In genomic region chr22:17999851-18000250, GRCh38 we compare ENCODE assay signal across 9 cellular contexts. TPM values are rescaled to one million over a fixed set of nuclear protein-coding genes. Genes with fewer than 3 reads are reported as not detected.
DNase-seq lines count a peak whose midpoint lies in the region; ATAC-seq, FAIRE-seq and TF ChIP-seq lines count a peak whose summit lies in the region.
"Had no signal": no experiment of that assay in that cellular context is flagged by ENCODE, and none has a peak within 500 bp of the region (broad histone marks: within the 10 kb centered on the region; RNA-seq: fewer than 3 reads in every experiment).

No MANE protein-coding gene starts in this region.

- ATAC-seq in GM19035 (IDR thresholded peaks at IDR 0.05; ENCODE audit: unreplicated experiment) (no peak), GM21619 (IDR thresholded peaks at IDR 0.05; ENCODE audit: unreplicated experiment) (no peak)

- no peaks in the 10 kb centered on the region for H3K9me3 ChIP-seq in SJCRH30 (replicated peaks)

- TF ChIP-seq POLR2A in H54 (IDR thresholded peaks at IDR 0.05; ENCODE audit: low read depth, low read length): no peak

- H3K36me3 ChIP-seq in SJCRH30: no peaks in the 10 kb centered on the region

- no peak for FAIRE-seq in H54 (lab: Jason Lieb, UNC)

- DNase-seq in NCI-H146 (lab: John Stamatoyannopoulos, UW) (peak; percentile 18), NCI-H146 treated with DMSO at 0.1 percent for 48 hours (lab: John Stamatoyannopoulos, UW; ENCODE audit: unreplicated experiment) (no peak), SJCRH30 (no peak), fibroblast of mammary gland (ENCODE audit: low read depth) (no peak), skeletal muscle cell (ENCODE audit: low read depth) (no peak), H54 (ENCODE audit: insufficient read length, low spot score) (no peak)
- DNase-seq: 8988T had no signal

- H3K4me3 ChIP-seq in SJCRH30 (peak overlapping the region; percentile 87), fibroblast of mammary gland (ENCODE audit: control insufficient read depth, low read depth, low read length) (peak overlapping the region; percentile 66), skeletal muscle cell (ENCODE audit: low read depth, low read length) (peak overlapping the region; percentile 73)

- no peak for TF ChIP-seq CTCF in fibroblast of mammary gland (conservative IDR thresholded peaks at IDR 0.05; ENCODE audit: control insufficient read depth, insufficient read depth, low read depth, low read length)

- H3K27me3 ChIP-seq in SJCRH30: no peaks in the 10 kb centered on the region

- no peak overlapping the region for H3K27ac ChIP-seq in SJCRH30

- no peaks in the 10 kb centered on the region for H3K4me1 ChIP-seq in SJCRH30

RNA-seq across cellular contexts. Expression of gene MICAL3, which starts 24.5 kb away (rescaled TPM):
- total RNA-seq in SJCRH30 (2014; rRNA removed; shearing (Covaris generic)): 21.9 and 26.1 TPM in 2 replicates
